1 cellular context compared by ENCODE assay signal in genomic region chr4:39614487-39615162, GRCh38.
TF ChIP-seq lines count a peak whose summit lies in the region.

No MANE protein-coding gene starts in this region.

TF ChIP-seq in GM12878, 131 proteins besides CTCF, POLR2A, EP300 and RAD21 (continued from another document):
- TF ChIP-seq IRF3 (IDR thresholded peaks at IDR 0.05) (no peak), E4F1 (IDR thresholded peaks at IDR 0.05; ENCODE audit: borderline replicate concordance, partially characterized antibody) (no peak), MYB (IDR thresholded peaks at IDR 0.05; ENCODE audit: borderline replicate concordance, low read depth, low read length) (no peak), RFX5 (IDR thresholded peaks at IDR 0.05; ENCODE audit: low read depth, low read length) (no peak), PAX8 (IDR thresholded peaks at IDR 0.05) (no peak), HDAC6 (IDR thresholded peaks at IDR 0.05; ENCODE audit: unreplicated experiment) (no peak), ZNF217 (IDR thresholded peaks at IDR 0.05) (no peak), WRNIP1 (IDR thresholded peaks at IDR 0.05; ENCODE audit: borderline replicate concordance, low read depth, low read length) (no peak), JUNB (IDR thresholded peaks at IDR 0.05) (peak; percentile 81), FOXM1 (IDR thresholded peaks at IDR 0.05; ENCODE audit: low read depth, low read length) (peak; percentile 77; the same call in 1 of the 2 replicates), KLF5 (IDR thresholded peaks at IDR 0.05; ENCODE audit: partially characterized antibody) (no peak), RBBP5 (conservative IDR thresholded peaks at IDR 0.05) (no peak), ZNF384 (IDR thresholded peaks at IDR 0.05; ENCODE audit: borderline replicate concordance, low read depth, low read length) (no peak), BCLAF1 (IDR thresholded peaks at IDR 0.05) (no peak), RUNX3 (IDR thresholded peaks at IDR 0.05; ENCODE audit: low read length) (peak; percentile 96), TCF12 (IDR thresholded peaks at IDR 0.05; ENCODE audit: low read depth, low read length) (no peak), SIX5 (IDR thresholded peaks at IDR 0.05; ENCODE audit: low read depth, low read length, severe bottlenecking) (no peak), NBN (IDR thresholded peaks at IDR 0.05) (no peak), TCF3 (IDR thresholded peaks at IDR 0.05; ENCODE audit: borderline replicate concordance, insufficient read depth, low read depth, low read length) (no peak), CHD4 (IDR thresholded peaks at IDR 0.05) (no peak), TAF1 (IDR thresholded peaks at IDR 0.05; ENCODE audit: borderline replicate concordance, low read depth, low read length) (no peak), SRF (IDR thresholded peaks at IDR 0.05; ENCODE audit: low read depth in 2 of 2, low read length in 2 of 2) (no peak)
